In the genomic region with DNA sequence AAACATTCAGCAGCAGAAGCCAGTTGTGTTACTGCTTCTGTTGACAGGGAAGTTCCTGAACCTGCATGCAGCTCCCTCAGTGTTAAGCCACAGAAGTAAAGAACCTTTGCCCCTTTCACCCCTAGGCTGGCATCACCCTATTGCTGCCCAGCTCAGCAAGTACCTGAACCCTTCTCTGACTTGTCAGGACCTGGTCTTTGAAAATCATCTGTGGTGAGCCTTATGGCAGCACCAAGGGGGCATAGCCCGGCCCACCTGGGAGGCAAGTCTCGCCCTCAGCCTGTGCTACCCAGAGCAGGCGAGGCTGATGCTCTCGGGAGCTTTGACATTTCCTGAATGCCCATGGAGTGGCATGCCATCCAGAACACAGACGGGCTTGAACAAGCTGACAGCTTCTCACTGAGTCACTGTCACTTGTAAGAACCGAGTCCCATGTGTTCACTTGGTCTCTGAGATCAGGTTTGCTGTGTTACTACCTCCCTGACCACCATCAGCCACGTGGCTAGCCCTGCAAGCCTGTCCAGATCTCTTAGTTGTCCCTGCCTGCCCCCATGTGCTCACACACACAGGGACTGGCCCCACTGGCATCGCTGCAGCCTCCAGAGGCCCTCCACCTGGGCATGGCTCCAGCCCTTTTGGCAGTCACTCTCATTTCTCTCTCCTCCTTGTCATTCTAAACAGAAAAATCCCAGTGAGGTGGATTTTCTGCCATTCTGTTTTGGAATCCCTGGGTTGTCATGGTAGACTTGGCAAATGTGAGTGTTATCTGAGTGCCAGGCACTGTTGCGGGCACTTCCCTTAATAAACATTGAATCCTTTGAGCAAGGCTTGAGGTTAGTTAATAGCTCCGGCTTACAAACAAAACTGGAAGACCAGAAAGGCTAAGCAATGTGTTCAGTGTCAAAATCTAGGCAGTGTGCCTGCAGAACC, we compare ENCODE assay signal across 11 cellular contexts. TPM values are rescaled to one million over a fixed set of nuclear protein-coding genes. Genes with fewer than 3 reads are reported as not detected.
DNase-seq lines count a peak whose midpoint lies in the region; ATAC-seq and TF ChIP-seq lines count a peak whose summit lies in the region.
"Had no signal": no experiment of that assay in that cellular context is flagged by ENCODE, and none has a peak within 500 bp of the region (broad histone marks: within the 10 kb centered on the region; RNA-seq: fewer than 3 reads in every experiment).

No MANE protein-coding gene starts in this region.

- peaks cover 3% of the 10 kb centered on the region for H3K27me3 Mint-ChIP-seq in neural progenitor cell (ENCODE audit: insufficient read depth, low read depth)

- DNase-seq in GF-D8 (lab: John Stamatoyannopoulos, UW) (peak; percentile 56), RKO (ENCODE audit: low spot score) (peak; percentile 23), fibroblast of gingiva (ENCODE audit: low read depth) (peak; percentile 78), neural progenitor cell (ENCODE audit: low spot score) (no peak), NK-92 (lab: John Stamatoyannopoulos, UW; ENCODE audit: unreplicated experiment) (no peak)
- DNase-seq in activated CD4-positive, alpha-beta T cell treated with anti-CD3 and anti-CD28 coated beads, Interleukin-2, amount 50 U/mL, for 48 hours: no peak
- DNase-seq: kidney, NCI-H2171 had no signal

- H3K4me2 ChIP-seq in parathyroid adenoma (ENCODE audit: low read length) (no peak overlapping the region), neural progenitor cell (no peak overlapping the region)

- H3K36me3 ChIP-seq in parathyroid adenoma (ENCODE audit: control insufficient read depth, insufficient read depth, low read length): no peaks in the 10 kb centered on the region
- no peaks in the 10 kb centered on the region for H3K36me3 ChIP-seq in neural progenitor cell

- H3K9ac ChIP-seq in parathyroid adenoma (no peak overlapping the region), neural progenitor cell (no peak overlapping the region)

- H3K9me3 ChIP-seq in parathyroid adenoma (ENCODE audit: control insufficient read depth, low read length) (no peaks in the 10 kb centered on the region), neural progenitor cell (ENCODE audit: low read depth) (no peaks in the 10 kb centered on the region)

- H3K27ac Mint-ChIP-seq in neural progenitor cell: no peak overlapping the region

- H3K4me3 ChIP-seq in parathyroid adenoma (ENCODE audit: low read depth, low read length) (no peak overlapping the region), neural progenitor cell (no peak overlapping the region)

- H3K27me3 ChIP-seq in parathyroid adenoma (ENCODE audit: control insufficient read depth, insufficient read depth, low read length) (no peaks in the 10 kb centered on the region), neural progenitor cell (peaks cover 24% of the 10 kb centered on the region)

- H3K79me2 ChIP-seq in parathyroid adenoma: no peaks in the 10 kb centered on the region
- H3K79me2 ChIP-seq in neural progenitor cell (ENCODE audit: low read depth): no peaks in the 10 kb centered on the region

- peak overlapping the region; percentile 47 for H3K27ac ChIP-seq in parathyroid adenoma
- no peak overlapping the region for H3K27ac ChIP-seq in neural progenitor cell

- no peaks in the 10 kb centered on the region for H3K4me1 Mint-ChIP-seq in neural progenitor cell

- peaks cover 9% of the 10 kb centered on the region for H3K36me3 Mint-ChIP-seq in neural progenitor cell

- no peak for ATAC-seq in GM18870 (IDR thresholded peaks at IDR 0.05; ENCODE audit: unreplicated experiment)

- no peaks in the 10 kb centered on the region for H3K9me3 Mint-ChIP-seq in neural progenitor cell

- no peak overlapping the region for H3K4me3 Mint-ChIP-seq in neural progenitor cell

- H2AFZ ChIP-seq in parathyroid adenoma: peak overlapping the region; percentile 74
- H2AFZ ChIP-seq in neural progenitor cell (replicated peaks): no peak overlapping the region

- no peak for TF ChIP-seq CTCF in parathyroid adenoma (IDR thresholded peaks at IDR 0.05)
- TF ChIP-seq CTCF in neural progenitor cell (IDR thresholded peaks at IDR 0.05): no peak

- H3K4me1 ChIP-seq in parathyroid adenoma (peaks cover 11% of the 10 kb centered on the region), neural progenitor cell (no peaks in the 10 kb centered on the region)

- H3F3A ChIP-seq in neural progenitor cell (ENCODE audit: low read depth): peaks cover 13% of the 10 kb centered on the region

- no peaks in the 10 kb centered on the region for H4K20me1 ChIP-seq in neural progenitor cell (ENCODE audit: low read depth)

RNA-seq across cellular contexts. Expression of a gene that starts 2.9 kb away (rescaled TPM):
- total RNA-seq in neural progenitor cell (ENCODE audit: low replicate concordance): 14.5 and 18.2 TPM in 2 replicates

RNA-seq across cellular contexts. Expression of a gene that starts 18.0 kb away (rescaled TPM):
- total RNA-seq in neural progenitor cell (ENCODE audit: low replicate concordance): 11.5 and 31.7 TPM in 2 replicates

RNA-seq across cellular contexts. Expression of a gene that starts 18.7 kb away (rescaled TPM):
- 2.7 and 8.7 TPM in 2 replicates for total RNA-seq in neural progenitor cell (ENCODE audit: low replicate concordance)

RNA-seq across cellular contexts. Expression of a gene that starts 24.5 kb away (rescaled TPM):
- 6.9 and 18.7 TPM in 2 replicates for total RNA-seq in neural progenitor cell (ENCODE audit: low replicate concordance)

RNA-seq across cellular contexts. Expression of a gene that starts 24.6 kb away (rescaled TPM):
- total RNA-seq in neural progenitor cell (ENCODE audit: low replicate concordance): 0.24 and 6.0 TPM in 2 replicates
- total RNA-seq: Daoy had no signal

Comparison
In these comparisons a context has a peak if more than half of its experiments do, and no peak if none do; other contexts are left out.
1. DNase-seq: peak in GF-D8 (single experiment), RKO (single experiment) and fibroblast of gingiva (single experiment); none in neural progenitor cell (single experiment), NK-92 (single experiment) and activated CD4-positive, alpha-beta T cell treated with anti-CD3 and anti-CD28 coated beads, Interleukin-2, amount 50 U/mL, for 48 hours (0 of 2).